8 cellular contexts compared by ENCODE assay signal in genomic region chr7:101321491-101322401, GRCh38. TPM values are rescaled to one million over a fixed set of nuclear protein-coding genes. Genes with fewer than 3 reads are reported as not detected.
A peak's percentile ranks its signal among the peaks of the same experiment; 100 is the strongest.
DNase-seq lines count a peak whose midpoint lies in the region; ATAC-seq, FAIRE-seq and TF ChIP-seq lines count a peak whose summit lies in the region.

Gene IFT22, minus strand, starts transcription at chr7:101321812. Its CDS starts 103 bp downstream, at chr7:101321709.

- FAIRE-seq in RCC 7860 (lab: Jason Lieb, UNC) = peak; percentile 55

- H3K4me3 Mint-ChIP-seq in activated T-helper 17 cell treated with anti-CD3 and anti-CD28 coated beads, Interleukin-2, amount 50 U/mL, for 72 hours = peak within 1 kb of the TSS; percentile 85
- peak within 1 kb of the TSS; percentile 90 for H3K4me3 Mint-ChIP-seq in natural killer cell

- peaks cover 7% of the 10 kb centered on the region; the same call in 1 of the 2 replicates for H3K36me3 ChIP-seq in DND-41 (ENCODE audit: insufficient read depth, low read length)

- no peaks in the 10 kb centered on the region for H3K9me3 ChIP-seq in DND-41 (ENCODE audit: insufficient read depth, low read length, severe bottlenecking)

- H3K27me3 ChIP-seq in DND-41 (ENCODE audit: insufficient read depth, low read length, poor library complexity) = no peaks in the 10 kb centered on the region

- peaks cover 13% of the 10 kb centered on the region for H3K79me2 ChIP-seq in DND-41 (ENCODE audit: insufficient read depth, low read length)

- intact Hi-C loops in natural killer cell (cut with micrococcal nuclease) = loop anchor here (1.0 kb wide), 1 partner anchor 77 kb away; no protein-coding TSS in a partner anchor

- H3K4me1 ChIP-seq in DND-41 (ENCODE audit: insufficient read depth, low read length) = peaks cover 21% of the 10 kb centered on the region

- peak; percentile 37 for TF ChIP-seq CTCF in DND-41 (IDR thresholded peaks at IDR 0.05; ENCODE audit: borderline replicate concordance, extremely low read depth, low read length, poor library complexity, severe bottlenecking)
- TF ChIP-seq CTCF in fibroblast of mammary gland (conservative IDR thresholded peaks at IDR 0.05; ENCODE audit: control insufficient read depth, insufficient read depth, low read depth, low read length) = peak; percentile 39
- TF ChIP-seq CTCF in natural killer cell (IDR thresholded peaks at IDR 0.05) = no peak

- H3K4me3 ChIP-seq in DND-41 (ENCODE audit: low read depth in 1 of 2, low read length in 2 of 2) (peak within 1 kb of the TSS; percentile 44 to 96; a peak in 3 of 4 replicates), fibroblast of mammary gland (ENCODE audit: control insufficient read depth, low read depth, low read length) (peak within 1 kb of the TSS; percentile 73)

- H3K27me3 Mint-ChIP-seq in activated T-helper 17 cell treated with anti-CD3 and anti-CD28 coated beads, Interleukin-2, amount 50 U/mL, for 72 hours = no peaks in the 10 kb centered on the region
- peaks cover 0 to under 1% of the 10 kb centered on the region in 2 donors for H3K27me3 Mint-ChIP-seq in natural killer cell (ENCODE audit: low read depth in 2 of 2)

- peak within 1 kb of the TSS; percentile 87 for H3K27ac ChIP-seq in DND-41 (ENCODE audit: low read length)

- peak within 1 kb of the TSS; percentile 92 for H3K27ac Mint-ChIP-seq in activated T-helper 17 cell treated with anti-CD3 and anti-CD28 coated beads, Interleukin-2, amount 50 U/mL, for 72 hours
- peak within 1 kb of the TSS; percentile 81 to 92 for H3K27ac Mint-ChIP-seq in natural killer cell

- no peaks in the 10 kb centered on the region for H3K36me3 Mint-ChIP-seq in activated T-helper 17 cell treated with anti-CD3 and anti-CD28 coated beads, Interleukin-2, amount 50 U/mL, for 72 hours (ENCODE audit: low read depth)
- H3K36me3 Mint-ChIP-seq in natural killer cell = no peaks in the 10 kb centered on the region

- no peaks in the 10 kb centered on the region for H3K4me1 Mint-ChIP-seq in activated T-helper 17 cell treated with anti-CD3 and anti-CD28 coated beads, Interleukin-2, amount 50 U/mL, for 72 hours
- H3K4me1 Mint-ChIP-seq in natural killer cell = peaks cover 10 to 16% of the 10 kb centered on the region in 2 donors

- peak; percentile 91 for DNase-seq in DND-41
- DNase-seq in Kasumi-1 (lab: John Stamatoyannopoulos, UW) = peak; percentile 73 to 74
- DNase-seq in RCC 7860 (ENCODE audit: low spot score) = peak; percentile 86
- peak; percentile 83 for DNase-seq in fibroblast of mammary gland (ENCODE audit: low read depth)
- DNase-seq in natural killer cell = peak; percentile 76
- DNase-seq in stimulated activated naive CD4-positive, alpha-beta T cell (lab: John Stamatoyannopoulos, UW) = peak; percentile 53 to 79 (median 72)

- ATAC-seq in DND-41 (ENCODE audit: insufficient read depth, low read depth) (peak; percentile 97), GM21786 (IDR thresholded peaks at IDR 0.05; ENCODE audit: unreplicated experiment) (peak; percentile 97), natural killer cell (peak; percentile 89 to 98 (median 97))
- peak; percentile 99 for ATAC-seq in activated T-helper 17 cell treated with anti-CD3 and anti-CD28 coated beads, Interleukin-2, amount 50 U/mL, for 72 hours (replicated peaks)

- peak within 1 kb of the TSS; percentile 78 for H3K9ac ChIP-seq in DND-41 (ENCODE audit: low read depth, low read length)

- H3K4me2 ChIP-seq in DND-41 (ENCODE audit: insufficient read depth, low read length) = peak within 1 kb of the TSS; percentile 79

- H4K20me1 ChIP-seq in DND-41 (ENCODE audit: insufficient read depth, low read length) = no peaks in the 10 kb centered on the region

- H3K9me3 Mint-ChIP-seq in activated T-helper 17 cell treated with anti-CD3 and anti-CD28 coated beads, Interleukin-2, amount 50 U/mL, for 72 hours = no peaks in the 10 kb centered on the region
- H3K9me3 Mint-ChIP-seq in natural killer cell = no peaks in the 10 kb centered on the region

- H2AFZ ChIP-seq in DND-41 (ENCODE audit: low read depth, low read length) = peak within 1 kb of the TSS; percentile 96

RNA-seq across cellular contexts. Expression of gene IFT22, which starts in this region (rescaled TPM):
- 1 to 10 TPM; 3.4 to 8.2 TPM for total RNA-seq in activated T-helper 17 cell treated with anti-CD3 and anti-CD28 coated beads, Interleukin-2, amount 50 U/mL, for 72 hours
- 1 to 10 TPM; 2.9 to 3.8 (median 3.7) TPM for total RNA-seq in natural killer cell

Comparison
In these comparisons a context has a peak if more than half of its experiments do, and no peak if none do; other contexts are left out.
1. Peak in every context shown above with its lines: DNase-seq, ATAC-seq, H3K4me3 ChIP-seq and H3K27ac ChIP-seq.